In the genomic region with DNA sequence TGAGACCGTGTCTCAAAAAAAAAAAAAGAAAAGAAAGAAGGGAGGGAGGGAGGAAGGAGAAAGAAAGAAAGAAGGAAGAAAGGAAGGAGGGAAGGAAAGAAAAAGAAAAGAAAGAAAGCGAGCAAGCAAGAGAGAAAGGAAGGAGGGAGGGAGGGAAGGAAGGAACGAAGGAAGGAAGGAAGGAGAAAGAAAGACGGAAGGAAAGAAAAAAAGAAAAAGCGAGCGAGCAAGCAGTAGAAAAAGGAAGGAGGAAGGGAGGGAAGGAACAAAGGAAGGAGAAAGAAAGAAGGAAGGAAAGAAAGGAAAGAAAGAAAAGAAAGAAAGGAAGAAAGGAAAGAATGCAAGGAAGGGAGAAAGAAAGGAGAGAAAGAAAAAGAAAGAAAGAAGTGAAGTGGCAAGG, we compare ENCODE assay signal across 27 cellular contexts.
"Had no signal": no experiment of that assay in that cellular context is flagged by ENCODE, and none has a peak within 500 bp of the region (broad histone marks: within the 10 kb centered on the region; RNA-seq: fewer than 3 reads in every experiment).

No MANE protein-coding gene starts in this region.

- H3K27ac ChIP-seq: stomach, suprapubic skin, testis, thoracic aorta, thyroid gland, tibial artery, tibial nerve, transverse colon, upper lobe of left lung, upper lobe of right lung, uterus, vagina had no signal

- H3K4me3 ChIP-seq: stomach, suprapubic skin, testis, thoracic aorta, thyroid gland, tibial artery, tibial nerve, transverse colon, upper lobe of left lung, upper lobe of right lung, uterus, vagina had no signal

- FAIRE-seq: urothelium cell line had no signal

- DNase-seq: stimulated activated CD4-positive, alpha-beta T cell treated with anti-CD3 and anti-CD28 coated beads, Interleukin-2, amount 100 ng/mL, for 48 hours; stimulated activated CD4-positive, alpha-beta T cell treated with anti-CD3 and anti-CD28 coated beads, Interleukin-4, amount 100 ng/mL, for 1 hour; stimulated activated CD4-positive, alpha-beta T cell treated with anti-CD3 and anti-CD28 coated beads, Interleukin-4, amount 100 ng/mL, for 24 hours; stimulated activated CD4-positive, alpha-beta T cell treated with anti-CD3 and anti-CD28 coated beads, Interleukin-4, amount 100 ng/mL, for 4 hours; stimulated activated CD8-positive, alpha-beta memory T cell treated with anti-CD3 and anti-CD28 coated beads, Interleukin-4, amount 100 ng/mL, for 48 hours; stimulated activated naive B cell treated with anti-CD40 and anti-IgM and Interleukin-4, amounts not matched to agents 10 μg/mL and 1 μg/mL and 100 μg/mL, for 72 hours; stimulated activated naive CD4-positive, alpha-beta T cell; stimulated activated naive CD4-positive, alpha-beta T cell treated with Interleukin-2 at 50 U/mL for 16 hours; stimulated activated naive CD8-positive, alpha-beta T cell treated with anti-CD3 and anti-CD28 coated beads, Interleukin-15, amount 100 ng/mL, for 72 hours; stimulated activated naive CD8-positive, alpha-beta T cell treated with anti-CD3 and anti-CD28 coated beads, Interleukin-15, Interleukin-2, amounts not matched to agents 100 U/mL and 50 U/mL, for 24 hours; stomach; substantia nigra; testis; thyroid gland; tibial artery; transverse colon; trophoblast cell; upper lobe of left lung; upper lobe of right lung; uterus had no signal

- H3K4me1 ChIP-seq: stomach, suprapubic skin, testis, thyroid gland, tibial artery, tibial nerve, transverse colon, upper lobe of left lung, upper lobe of right lung, uterus, vagina had no signal

- ATAC-seq: stimulated activated effector memory CD8-positive, alpha-beta T cell treated with anti-CD3 and anti-CD28 coated beads, Interleukin-12 subunit alpha, Interleukin-12 subunit beta, amount 100 ng/mL, for 72 hours; stimulated activated memory B cell treated with anti-CD40 and anti-IgM and Interleukin-4, amounts not matched to agents 10 μg/mL and 1 μg/mL and 100 μg/mL, for 72 hours; stimulated activated naive B cell treated with anti-CD40 and anti-IgM and Interleukin-4, amounts not matched to agents 10 μg/mL and 1 μg/mL and 100 μg/mL, for 72 hours; stimulated activated naive CD8-positive, alpha-beta T cell treated with anti-CD3 and anti-CD28 coated beads, Interleukin-15, amount 100 ng/mL, for 72 hours; stimulated activated naive CD8-positive, alpha-beta T cell treated with anti-CD3 and anti-CD28 coated beads, Interleukin-15, Interleukin-2, amounts not matched to agents 100 U/mL and 50 U/mL, for 24 hours; upper lobe of right lung had no signal

- H3K27me3 ChIP-seq: stomach, suprapubic skin, testis, thyroid gland, tibial artery, tibial nerve, transverse colon, upper lobe of left lung, upper lobe of right lung, uterus, vagina had no signal

- H3K9me3 ChIP-seq: suprapubic skin, testis, thoracic aorta, thyroid gland, tibial artery, tibial nerve, transverse colon, upper lobe of left lung, upper lobe of right lung, uterus, vagina had no signal

- H3K36me3 ChIP-seq: stomach, suprapubic skin, thoracic aorta, thyroid gland, tibial artery, tibial nerve, transverse colon, upper lobe of left lung, upper lobe of right lung, uterus, vagina had no signal
